Comparison of ENCODE assay signal across 17 cellular contexts in genomic region chr10:61877882-61878281, GRCh38.
"Had no signal": no experiment of that assay in that cellular context is flagged by ENCODE, and none has a peak within 500 bp of the region (broad histone marks: within the 10 kb centered on the region; RNA-seq: fewer than 3 reads in every experiment).

No MANE protein-coding gene starts in this region.

- H3K27ac ChIP-seq: dorsolateral prefrontal cortex, esophagus muscularis mucosa, neutrophil, sigmoid colon had no signal

- H3K27ac Mint-ChIP-seq: natural killer cell treated with Interleukin-12 subunit alpha and Interleukin-12 subunit beta and Interleukin-15 and Interleukin-18, amount 100 ng/mL, for 72 hours had no signal

- H3K9me3 Mint-ChIP-seq: central memory CD8-positive, alpha-beta T cell; natural killer cell treated with Interleukin-12 subunit alpha and Interleukin-12 subunit beta and Interleukin-15 and Interleukin-18, amount 100 ng/mL, for 72 hours had no signal

- H3K4me3 ChIP-seq: dorsolateral prefrontal cortex, esophagus muscularis mucosa, mucosa of descending colon, sigmoid colon had no signal

- DNase-seq: cortex of kidney; dorsolateral prefrontal cortex; effector memory CD4-positive, alpha-beta T cell; foreskin fibroblast; hippocampal formation; left colon; mucosa of descending colon; posterior cingulate gyrus; sigmoid colon; small intestine; stimulated activated CD4-positive, alpha-beta T cell treated with anti-CD3 and anti-CD28 coated beads, Interleukin-12 subunit alpha, Interleukin-12 subunit beta, amount 100 ng/mL, for 4 hours; stimulated activated naive CD4-positive, alpha-beta T cell treated with Interleukin-2 at 50 U/mL for 16 hours; trophoblast cell had no signal

- H3K9me3 ChIP-seq: esophagus muscularis mucosa, mucosa of descending colon, neutrophil, sigmoid colon had no signal

- H3K36me3 ChIP-seq: esophagus muscularis mucosa, neutrophil, sigmoid colon had no signal

- H3K36me3 Mint-ChIP-seq: natural killer cell treated with Interleukin-12 subunit alpha and Interleukin-12 subunit beta and Interleukin-15 and Interleukin-18, amount 100 ng/mL, for 72 hours had no signal

- H3K27me3 ChIP-seq: dorsolateral prefrontal cortex, esophagus muscularis mucosa, neutrophil, sigmoid colon had no signal

- ATAC-seq: left colon; mucosa of descending colon; natural killer cell treated with Interleukin-12 subunit alpha and Interleukin-12 subunit beta and Interleukin-15 and Interleukin-18, amount 100 ng/mL, for 72 hours had no signal

- H3K4me1 ChIP-seq: esophagus muscularis mucosa, sigmoid colon had no signal

- H3K4me3 Mint-ChIP-seq: central memory CD8-positive, alpha-beta T cell; natural killer cell treated with Interleukin-12 subunit alpha and Interleukin-12 subunit beta and Interleukin-15 and Interleukin-18, amount 100 ng/mL, for 72 hours had no signal
